9 cellular contexts compared by ENCODE assay signal in genomic region chr13:94329754-94330551, GRCh38.
DNase-seq lines count a peak whose midpoint lies in the region; ATAC-seq and TF ChIP-seq lines count a peak whose summit lies in the region.
"Had no signal": no experiment of that assay in that cellular context is flagged by ENCODE, and none has a peak within 500 bp of the region (broad histone marks: within the 10 kb centered on the region; RNA-seq: fewer than 3 reads in every experiment).

No MANE protein-coding gene starts in this region.

- TF ChIP-seq EP300 in sigmoid colon (IDR thresholded peaks at IDR 0.05): peak in 1 of 4 donors; percentile 19
- TF ChIP-seq EP300 in suprapubic skin (IDR thresholded peaks at IDR 0.05): no peak

- H4K20me1 ChIP-seq in fibroblast of lung (ENCODE audit: control insufficient read depth, extremely low read depth, insufficient read depth, low read length): no peaks in the 10 kb centered on the region

- peak overlapping the region; percentile 36 for H3K4me2 ChIP-seq in fibroblast of lung (ENCODE audit: extremely low read depth, insufficient read depth, low read length)

- TF ChIP-seq CTCF in RWPE1 (conservative IDR thresholded peaks at IDR 0.05; ENCODE audit: low read depth) (no peak), fibroblast of lung (conservative IDR thresholded peaks at IDR 0.05 in 1 of 2, IDR thresholded peaks at IDR 0.05 in 1 of 2; ENCODE audit: low read depth in 1 of 2, low read length in 2 of 2) (no peak), sigmoid colon (IDR thresholded peaks at IDR 0.05) (no peak), suprapubic skin (IDR thresholded peaks at IDR 0.05) (no peak)

- no peak for ATAC-seq in HG02938 (IDR thresholded peaks at IDR 0.05; ENCODE audit: unreplicated experiment)
- no peak for ATAC-seq in GM21825 (IDR thresholded peaks at IDR 0.05; ENCODE audit: unreplicated experiment)

- H3K27ac ChIP-seq in RWPE1 (peak overlapping the region; percentile 22; the same call in 1 of the 2 replicates), fibroblast of lung (ENCODE audit: insufficient read depth, low read length) (peak overlapping the region; percentile 66), sigmoid colon (peak overlapping the region; percentile 41 to 63 (median 52)), suprapubic skin (no peak overlapping the region)
- H3K27ac ChIP-seq: VCaP had no signal

- intact Hi-C loops in sigmoid colon (cut with DNase I): no loop called here

- CTCF ChIA-PET in RWPE1 (lab: Yijun Ruan, JAX): interaction anchor here (0.7 kb wide), 1 partner anchor 197 kb away, joined by 3 read pairs; no protein-coding TSS in a partner anchor

- no peak for TF ChIP-seq POLR2A in sigmoid colon (IDR thresholded peaks at IDR 0.05)
- TF ChIP-seq POLR2A in suprapubic skin (IDR thresholded peaks at IDR 0.05): no peak

- WGBS in sigmoid colon, 2 donors: 36 to 59% methylated on average over 7 of the region's 7 CpGs
- 46% methylated on average over 7 of the region's 7 CpGs for WGBS in suprapubic skin

- H3K9me3 ChIP-seq in fibroblast of lung (ENCODE audit: control insufficient read depth, insufficient read depth, low read depth, low read length): no peaks in the 10 kb centered on the region
- H3K9me3 ChIP-seq in sigmoid colon: no peaks in the 10 kb centered on the region
- H3K9me3 ChIP-seq in suprapubic skin: no peaks in the 10 kb centered on the region

- peak; percentile 92 for DNase-seq in ELR (ENCODE audit: low read depth)
- DNase-seq in RWPE1 (ENCODE audit: low spot score): peak; percentile 67
- peak; percentile 95 to 97 for DNase-seq in fibroblast of lung (ENCODE audit: low read depth in 2 of 2)
- DNase-seq in sigmoid colon: no peak
- no peak for DNase-seq in suprapubic skin (ENCODE audit: low spot score in 2 of 2)
- DNase-seq in NCI-H1930 (lab: John Stamatoyannopoulos, UW): no peak

- H3K36me3 ChIP-seq in fibroblast of lung (ENCODE audit: control insufficient read depth, insufficient read depth, low read length): no peaks in the 10 kb centered on the region
- no peaks in the 10 kb centered on the region for H3K36me3 ChIP-seq in sigmoid colon
- H3K36me3 ChIP-seq in suprapubic skin: no peaks in the 10 kb centered on the region

- H3K4me3 ChIP-seq in fibroblast of lung (replicated peaks in 1 of 4; ENCODE audit: control extremely low read depth in 1 of 4, insufficient read depth in 1 of 4, low read depth in 3 of 4, low read length in 4 of 4): no peak overlapping the region
- no peak overlapping the region for H3K4me3 ChIP-seq in sigmoid colon
- no peak overlapping the region for H3K4me3 ChIP-seq in suprapubic skin

- H3K4me1 ChIP-seq in fibroblast of lung (ENCODE audit: control insufficient read depth, extremely low read depth, insufficient read depth, low read length) (peaks cover 11% of the 10 kb centered on the region), sigmoid colon (peaks cover 0 to 46% (median 34%) of the 10 kb centered on the region in 4 donors), suprapubic skin (peaks cover 12% of the 10 kb centered on the region)

- POLR2A ChIA-PET in RWPE1 (lab: Yijun Ruan, JAX; ENCODE audit: low non-redundant PET): no interaction called here

- H2AFZ ChIP-seq in fibroblast of lung (ENCODE audit: low read length): peak overlapping the region; percentile 39

- no peak overlapping the region for H3K9ac ChIP-seq in fibroblast of lung (ENCODE audit: insufficient read depth, low read length)

- no peaks in the 10 kb centered on the region for H3K79me2 ChIP-seq in fibroblast of lung (ENCODE audit: control insufficient read depth, insufficient read depth, low read length)

- no peaks in the 10 kb centered on the region for H3K27me3 ChIP-seq in fibroblast of lung (ENCODE audit: control insufficient read depth, insufficient read depth, low read length)
- no peaks in the 10 kb centered on the region for H3K27me3 ChIP-seq in sigmoid colon
- no peaks in the 10 kb centered on the region for H3K27me3 ChIP-seq in suprapubic skin

Comparison
In these comparisons a context has a peak if more than half of its experiments do, and no peak if none do; other contexts are left out.
1. DNase-seq: peak in ELR (single experiment), RWPE1 (single experiment) and fibroblast of lung (2 of 2); none in sigmoid colon (single experiment), suprapubic skin (0 of 2) and NCI-H1930 (0 of 2).